ENCODE assay signal across 8 cellular contexts in genomic region chr16:4506450-4506849, GRCh38. TPM values are rescaled to one million over a fixed set of nuclear protein-coding genes. Genes with fewer than 3 reads are reported as not detected.
DNase-seq lines count a peak whose midpoint lies in the region; ATAC-seq, FAIRE-seq and TF ChIP-seq lines count a peak whose summit lies in the region.

No MANE protein-coding gene starts in this region.

- H3K4me3 ChIP-seq in endothelial cell of umbilical vein (replicated peaks in 1 of 3; ENCODE audit: insufficient read depth in 1 of 3, low read depth in 1 of 3, low read length in 3 of 3) (no peak overlapping the region), muscle layer of duodenum (ENCODE audit: low read depth in 1 of 2, low read length in 2 of 2) (no peak overlapping the region)

- H3K27ac Mint-ChIP-seq in activated CD8-positive, alpha-beta T cell treated with anti-CD3 and anti-CD28 coated beads, Interleukin-2, amount 10 ng/mL, durations not matched to agents 7 days and 5 days = peak overlapping the region; percentile 95
- peak overlapping the region; percentile 73 for H3K27ac Mint-ChIP-seq in stimulated activated naive CD8-positive, alpha-beta T cell treated with anti-CD3 and anti-CD28 coated beads, Interleukin-15, Interleukin-2, amounts not matched to agents 100 ng/mL and 50 ng/mL, for 24 hours

- H3K4me3 Mint-ChIP-seq in activated CD8-positive, alpha-beta T cell treated with anti-CD3 and anti-CD28 coated beads, Interleukin-2, amount 10 ng/mL, durations not matched to agents 7 days and 5 days = peak overlapping the region; percentile 73
- peak overlapping the region; percentile 8 for H3K4me3 Mint-ChIP-seq in stimulated activated naive CD8-positive, alpha-beta T cell treated with anti-CD3 and anti-CD28 coated beads, Interleukin-15, Interleukin-2, amounts not matched to agents 100 ng/mL and 50 ng/mL, for 24 hours

- CTCF ChIA-PET in activated CD8-positive, alpha-beta T cell treated with anti-CD3 and anti-CD28 coated beads, Interleukin-2, amount 10 ng/mL, durations not matched to agents 7 days and 5 days (lab: Charles Lee) = interaction anchor here (0.7 to 12.1 kb wide), 27 partner anchors 10 to 253 kb away, joined by 3 to 173 read pairs (median 7); partner anchors contain the start of genes CDIP1, HMOX2, MGRN1 and NMRAL1
- CTCF ChIA-PET in endothelial cell of umbilical vein (lab: Charles Lee) = interaction anchor here (0.7 to 6.5 kb wide), 19 partner anchors 8 to 452 kb away, joined by 3 to 109 read pairs (median 6); partner anchors contain the start of genes C16orf96, HMOX2, MGRN1 and SEC14L5

- intact Hi-C loops in endothelial cell of umbilical vein (cut with micrococcal nuclease) = loop anchor here (1.0 kb wide), 2 partner anchors 42 to 79 kb away; no protein-coding TSS in a partner anchor

- H3K27ac ChIP-seq in endothelial cell of umbilical vein (ENCODE audit: insufficient read depth, low read depth, low read length) (no peak overlapping the region), muscle layer of duodenum (ENCODE audit: low read length) (peak overlapping the region; percentile 26)

- peaks cover 2% of the 10 kb centered on the region for H3K9me1 ChIP-seq in endothelial cell of umbilical vein (replicated peaks; ENCODE audit: control insufficient read depth, extremely low read depth, insufficient read depth, low read length)

- no peak for TF ChIP-seq POLR2A in endothelial cell of umbilical vein (IDR thresholded peaks at IDR 0.05; ENCODE audit: low read depth, low read length)

- peaks cover 17% of the 10 kb centered on the region for H3K79me2 ChIP-seq in endothelial cell of umbilical vein (ENCODE audit: control insufficient read depth, insufficient read depth, low read length)

- dilution Hi-C loops in endothelial cell of umbilical vein (cut with MboI; ENCODE audit: extremely low pct_ligation_motif_present, low sequenced_read_pairs) = no loop called here

- no peaks in the 10 kb centered on the region for H4K20me1 ChIP-seq in endothelial cell of umbilical vein (replicated peaks; ENCODE audit: control insufficient read depth, extremely low read depth, insufficient read depth, low read length)

- H3K4me1 Mint-ChIP-seq in activated CD8-positive, alpha-beta T cell treated with anti-CD3 and anti-CD28 coated beads, Interleukin-2, amount 10 ng/mL, durations not matched to agents 7 days and 5 days (ENCODE audit: low read depth) = peaks cover 63% of the 10 kb centered on the region
- peaks cover 48% of the 10 kb centered on the region for H3K4me1 Mint-ChIP-seq in stimulated activated naive CD8-positive, alpha-beta T cell treated with anti-CD3 and anti-CD28 coated beads, Interleukin-15, Interleukin-2, amounts not matched to agents 100 ng/mL and 50 ng/mL, for 24 hours (ENCODE audit: low read depth)

- H2AFZ ChIP-seq in endothelial cell of umbilical vein (ENCODE audit: low read depth, low read length) = no peak overlapping the region

- H3K36me3 Mint-ChIP-seq in activated CD8-positive, alpha-beta T cell treated with anti-CD3 and anti-CD28 coated beads, Interleukin-2, amount 10 ng/mL, durations not matched to agents 7 days and 5 days (ENCODE audit: low read depth) = peaks cover 72% of the 10 kb centered on the region
- H3K36me3 Mint-ChIP-seq in stimulated activated naive CD8-positive, alpha-beta T cell treated with anti-CD3 and anti-CD28 coated beads, Interleukin-15, Interleukin-2, amounts not matched to agents 100 ng/mL and 50 ng/mL, for 24 hours (ENCODE audit: low read depth) = peaks cover 33% of the 10 kb centered on the region

- BruUV-seq in endothelial cell of umbilical vein (replicated peaks; lab: Mats Ljungman, UMichigan) = no TSS peak

- H3K9me3 ChIP-seq in endothelial cell of umbilical vein (replicated peaks; ENCODE audit: control insufficient read depth, insufficient read depth, low read length) (no peaks in the 10 kb centered on the region), muscle layer of duodenum (ENCODE audit: control insufficient read depth in 1 of 2, low read length in 2 of 2) (no peaks in the 10 kb centered on the region)

- no peak overlapping the region for H3K9ac ChIP-seq in endothelial cell of umbilical vein (replicated peaks; ENCODE audit: extremely low read depth, insufficient read depth, low read length)

- DNase-seq in DMS153 treated with DMSO at 0.1 percent for 48 hours (lab: John Stamatoyannopoulos, UW; ENCODE audit: unreplicated experiment) = peak; percentile 42
- DNase-seq in NCI-H82 (lab: John Stamatoyannopoulos, UW) = peak; percentile 84
- peak; percentile 74 for DNase-seq in activated CD8-positive, alpha-beta T cell treated with anti-CD3 and anti-CD28 coated beads, Interleukin-2, amount 10 ng/mL, durations not matched to agents 7 days and 5 days
- DNase-seq in endothelial cell of umbilical vein (ENCODE audit: low read depth, low spot score) = peak; percentile 77

- no peaks in the 10 kb centered on the region for H3K27me3 Mint-ChIP-seq in activated CD8-positive, alpha-beta T cell treated with anti-CD3 and anti-CD28 coated beads, Interleukin-2, amount 10 ng/mL, durations not matched to agents 7 days and 5 days (ENCODE audit: low read depth)
- H3K27me3 Mint-ChIP-seq in stimulated activated naive CD8-positive, alpha-beta T cell treated with anti-CD3 and anti-CD28 coated beads, Interleukin-15, Interleukin-2, amounts not matched to agents 100 ng/mL and 50 ng/mL, for 24 hours = no peaks in the 10 kb centered on the region

- ATAC-seq in HG02973 (IDR thresholded peaks at IDR 0.05; ENCODE audit: unreplicated experiment) = peak; percentile 45
- peak; percentile 60 for ATAC-seq in activated CD8-positive, alpha-beta T cell treated with anti-CD3 and anti-CD28 coated beads, Interleukin-2, amount 10 ng/mL, durations not matched to agents 7 days and 5 days
- ATAC-seq in GM19467 (IDR thresholded peaks at IDR 0.05; ENCODE audit: unreplicated experiment) = no peak

- H3K4me1 ChIP-seq in endothelial cell of umbilical vein (ENCODE audit: control insufficient read depth, extremely low read depth, insufficient read depth, low read length) (peaks cover 5% of the 10 kb centered on the region), muscle layer of duodenum (ENCODE audit: control insufficient read depth in 1 of 2, insufficient read depth in 2 of 2, low read length in 2 of 2) (peaks cover 7 to 19% of the 10 kb centered on the region in 2 donors)

- H3K36me3 ChIP-seq in endothelial cell of umbilical vein (ENCODE audit: control insufficient read depth in 2 of 2, extremely low read depth in 1 of 2, insufficient read depth in 2 of 2, low read length in 2 of 2) = peaks cover 16 to 38% of the 10 kb centered on the region in 2 experiments
- H3K36me3 ChIP-seq in muscle layer of duodenum (ENCODE audit: control insufficient read depth in 1 of 2, insufficient read depth in 2 of 2, low read length in 2 of 2) = peaks cover 41 to 42% of the 10 kb centered on the region in 2 donors

- H3K4me2 ChIP-seq in endothelial cell of umbilical vein (ENCODE audit: insufficient read depth, low read length) = no peak overlapping the region

- H3K27me3 ChIP-seq in endothelial cell of umbilical vein (ENCODE audit: control insufficient read depth in 2 of 2, insufficient read depth in 2 of 2, low read length in 2 of 2) (no peaks in the 10 kb centered on the region), muscle layer of duodenum (ENCODE audit: low read depth, low read length) (no peaks in the 10 kb centered on the region)

- H3K9me3 Mint-ChIP-seq in activated CD8-positive, alpha-beta T cell treated with anti-CD3 and anti-CD28 coated beads, Interleukin-2, amount 10 ng/mL, durations not matched to agents 7 days and 5 days (ENCODE audit: insufficient read depth) = no peaks in the 10 kb centered on the region
- H3K9me3 Mint-ChIP-seq in stimulated activated naive CD8-positive, alpha-beta T cell treated with anti-CD3 and anti-CD28 coated beads, Interleukin-15, Interleukin-2, amounts not matched to agents 100 ng/mL and 50 ng/mL, for 24 hours = no peaks in the 10 kb centered on the region

- peak; percentile 83 to 85 for TF ChIP-seq CTCF in endothelial cell of umbilical vein (IDR thresholded peaks at IDR 0.05; ENCODE audit: extremely low read depth in 1 of 2, insufficient read depth in 1 of 2, low read depth in 1 of 2, low read length in 2 of 2)

- POLR2A ChIA-PET in activated CD8-positive, alpha-beta T cell treated with anti-CD3 and anti-CD28 coated beads, Interleukin-2, amount 10 ng/mL, durations not matched to agents 7 days and 5 days (lab: Charles Lee) = interaction anchor here (0.5 to 2.5 kb wide), 12 partner anchors 8 to 91 kb away, joined by 3 to 30 read pairs (median 8); partner anchors contain the start of genes CDIP1, CORO7, HMOX2 and NMRAL1
- POLR2A ChIA-PET in endothelial cell of umbilical vein (lab: Charles Lee) = no interaction called here

- peak; percentile 94 for FAIRE-seq in endothelial cell of umbilical vein (lab: Jason Lieb, UNC)

RNA-seq across cellular contexts. Expression of gene HMOX2, which starts 30.3 kb away (rescaled TPM):
- 10 to 100 TPM; 92.6 to 97.4 TPM for total RNA-seq in activated CD8-positive, alpha-beta T cell treated with anti-CD3 and anti-CD28 coated beads, Interleukin-2, amount 10 ng/mL, durations not matched to agents 7 days and 5 days
- 80.7 and 92.6 TPM in 2 replicates for total RNA-seq in endothelial cell of umbilical vein
- polyA plus RNA-seq in endothelial cell of umbilical vein = 86.3 and 91.0 TPM in 2 replicates
- 95.0 and 103 TPM in 2 replicates for polyA plus RNA-seq in endothelial cell of umbilical vein (2011; cell fraction: cytosol; rRNA removed)
- polyA plus RNA-seq in endothelial cell of umbilical vein (2011; cell fraction: nucleus; rRNA removed) = 48.7 and 63.5 TPM in 2 replicates
- 130 and 137 TPM in 2 replicates for polyA plus RNA-seq in endothelial cell of umbilical vein (2012)
- polyA minus RNA-seq in endothelial cell of umbilical vein = 68.9 and 81.3 TPM in 2 replicates
- 18.0 TPM for polyA minus RNA-seq in endothelial cell of umbilical vein (2011; cell fraction: cytosol; rRNA and poly(A)+ RNA removed)
- 14.4 and 18.9 TPM in 2 replicates for polyA minus RNA-seq in endothelial cell of umbilical vein (2011; cell fraction: nucleus; rRNA and poly(A)+ RNA removed)

RNA-seq across cellular contexts. Expression of gene NMRAL1, which starts 32.0 kb away (rescaled TPM):
- total RNA-seq in activated CD8-positive, alpha-beta T cell treated with anti-CD3 and anti-CD28 coated beads, Interleukin-2, amount 10 ng/mL, durations not matched to agents 7 days and 5 days = 10 to 100 TPM; 53.6 to 55.6 TPM
- total RNA-seq in endothelial cell of umbilical vein = 38.4 and 48.0 TPM in 2 replicates
- 84.4 and 101 TPM in 2 replicates for polyA plus RNA-seq in endothelial cell of umbilical vein
- polyA plus RNA-seq in endothelial cell of umbilical vein (2011; cell fraction: cytosol; rRNA removed) = 76.1 and 86.6 TPM in 2 replicates
- 50.3 and 65.3 TPM in 2 replicates for polyA plus RNA-seq in endothelial cell of umbilical vein (2011; cell fraction: nucleus; rRNA removed)
- 52.2 and 55.6 TPM in 2 replicates for polyA plus RNA-seq in endothelial cell of umbilical vein (2012)
- polyA minus RNA-seq in endothelial cell of umbilical vein = 45.8 and 55.4 TPM in 2 replicates
- 57.0 TPM for polyA minus RNA-seq in endothelial cell of umbilical vein (2011; cell fraction: cytosol; rRNA and poly(A)+ RNA removed)
- polyA minus RNA-seq in endothelial cell of umbilical vein (2011; cell fraction: nucleus; rRNA and poly(A)+ RNA removed) = 11.1 and 13.6 TPM in 2 replicates

RNA-seq across cellular contexts. Expression of gene CDIP1, which starts 32.1 kb away (rescaled TPM):
- 10 to 100 TPM; 44.0 to 48.7 TPM for total RNA-seq in activated CD8-positive, alpha-beta T cell treated with anti-CD3 and anti-CD28 coated beads, Interleukin-2, amount 10 ng/mL, durations not matched to agents 7 days and 5 days
- total RNA-seq in endothelial cell of umbilical vein = 22.4 and 33.9 TPM in 2 replicates
- polyA plus RNA-seq in endothelial cell of umbilical vein = 37.4 and 47.6 TPM in 2 replicates
- polyA plus RNA-seq in endothelial cell of umbilical vein (2011; cell fraction: cytosol; rRNA removed) = 24.5 and 26.4 TPM in 2 replicates
- 21.8 and 25.6 TPM in 2 replicates for polyA plus RNA-seq in endothelial cell of umbilical vein (2011; cell fraction: nucleus; rRNA removed)
- polyA plus RNA-seq in endothelial cell of umbilical vein (2012) = 37.3 and 83.1 TPM in 2 replicates
- 24.4 and 25.1 TPM in 2 replicates for polyA minus RNA-seq in endothelial cell of umbilical vein
- polyA minus RNA-seq in endothelial cell of umbilical vein (2011; cell fraction: cytosol; rRNA and poly(A)+ RNA removed) = 7.5 TPM
- 10.2 and 13.3 TPM in 2 replicates for polyA minus RNA-seq in endothelial cell of umbilical vein (2011; cell fraction: nucleus; rRNA and poly(A)+ RNA removed)

RNA-seq across cellular contexts. Expression of gene C16orf96, which starts 49.7 kb away (rescaled TPM):
- under 1 TPM; 0.13 TPM for total RNA-seq in activated CD8-positive, alpha-beta T cell treated with anti-CD3 and anti-CD28 coated beads, Interleukin-2, amount 10 ng/mL, durations not matched to agents 7 days and 5 days
- total RNA-seq in endothelial cell of umbilical vein = not detected in 2 replicates
- polyA plus RNA-seq in endothelial cell of umbilical vein = not detected in 2 replicates
- polyA plus RNA-seq in endothelial cell of umbilical vein (2011; cell fraction: cytosol; rRNA removed) = 0.03 TPM in 1 of 2 replicates, not detected in the other
- 0.08 TPM in 1 of 2 replicates, not detected in the other for polyA plus RNA-seq in endothelial cell of umbilical vein (2011; cell fraction: nucleus; rRNA removed)
- not detected in 2 replicates for polyA plus RNA-seq in endothelial cell of umbilical vein (2012)
- 0.06 TPM in 1 of 2 replicates, not detected in the other for polyA minus RNA-seq in endothelial cell of umbilical vein
- not detected for polyA minus RNA-seq in endothelial cell of umbilical vein (2011; cell fraction: cytosol; rRNA and poly(A)+ RNA removed)
- not detected in 2 replicates for polyA minus RNA-seq in endothelial cell of umbilical vein (2011; cell fraction: nucleus; rRNA and poly(A)+ RNA removed)
